ENCODE assay signal across 27 cellular contexts in the genomic region with DNA sequence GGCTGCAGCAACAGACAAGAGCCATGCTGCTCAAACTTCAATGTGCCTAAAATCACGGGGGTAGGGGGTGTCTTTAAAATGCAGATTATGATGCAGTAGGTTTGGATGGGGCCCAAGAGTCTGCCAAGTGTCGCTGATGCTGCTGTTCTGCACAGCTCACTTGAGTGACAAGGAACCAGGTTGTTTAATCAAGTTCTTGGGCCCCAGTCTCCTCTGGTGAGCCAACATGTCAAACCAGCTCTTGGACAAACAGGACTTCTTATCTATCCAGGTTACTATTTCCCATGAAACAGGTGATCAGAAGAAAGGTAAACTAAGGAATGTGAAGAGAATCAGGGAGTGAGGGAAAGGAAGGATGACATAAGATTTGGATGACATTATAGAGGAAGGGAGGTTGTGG.
"Had no signal": no experiment of that assay in that cellular context is flagged by ENCODE, and none has a peak within 500 bp of the region (broad histone marks: within the 10 kb centered on the region; RNA-seq: fewer than 3 reads in every experiment).

No MANE protein-coding gene starts in this region.

- H3K4me1 ChIP-seq: colonic mucosa, right lobe of liver, suprapubic skin, transverse colon, upper lobe of right lung, uterus had no signal

- H3K27ac ChIP-seq: colonic mucosa, epithelial cell of prostate, gastrocnemius medialis, neural progenitor cell, right lobe of liver, suprapubic skin, transverse colon, upper lobe of right lung, uterus had no signal

- H3K9me3 ChIP-seq: colonic mucosa, gastrocnemius medialis, right lobe of liver, suprapubic skin, transverse colon, upper lobe of right lung, uterus had no signal

- H2AFZ ChIP-seq: neural progenitor cell had no signal

- DNase-seq: colonic mucosa; effector CD8-positive, alpha-beta T cell; endodermal cell; foreskin fibroblast; gastrocnemius medialis; head of caudate nucleus; kidney; natural killer cell; posterior cingulate gyrus; retina; right lobe of liver; small intestine; stimulated activated CD4-positive, alpha-beta T cell treated with anti-CD3 and anti-CD28 coated beads, Interleukin-15, amount 100 ng/mL, for 24 hours; stimulated activated CD4-positive, alpha-beta T cell treated with anti-CD3 and anti-CD28 coated beads, Interleukin-2, amount 100 ng/mL, for 48 hours; stimulated activated naive B cell treated with anti-CD40 and anti-IgM and Interleukin-4, amounts not matched to agents 10 μg/mL and 1 μg/mL and 100 μg/mL, for 72 hours; transverse colon; upper lobe of right lung; uterus had no signal

- ATAC-seq: esophagus mucosa; gastrocnemius medialis; left lobe of liver; natural killer cell; right lobe of liver; stimulated activated naive B cell treated with anti-CD40 and anti-IgM and Interleukin-4, amounts not matched to agents 10 μg/mL and 1 μg/mL and 100 μg/mL, for 72 hours; upper lobe of right lung had no signal

- H3K27ac Mint-ChIP-seq: dendritic cell treated with granulocyte-macrophage colony-stimulating factor and Interleukin-4, amounts not matched to agents 40 ng/mL and 50 ng/mL, for 4 days; endodermal cell; memory B cell; natural killer cell; neural progenitor cell; stimulated activated naive B cell treated with anti-CD40 and anti-IgM and Interleukin-4, amounts not matched to agents 10 μg/mL and 1 μg/mL and 100 μg/mL, for 72 hours; stimulated activated naive CD8-positive, alpha-beta T cell treated with anti-CD3 and anti-CD28 coated beads, Interleukin-15, Interleukin-2, amounts not matched to agents 100 ng/mL and 50 ng/mL, for 24 hours had no signal

- H3K4me1 Mint-ChIP-seq: endodermal cell; memory B cell; natural killer cell; stimulated activated naive B cell treated with anti-CD40 and anti-IgM and Interleukin-4, amounts not matched to agents 10 μg/mL and 1 μg/mL and 100 μg/mL, for 72 hours had no signal

- H3K9me3 Mint-ChIP-seq: dendritic cell treated with granulocyte-macrophage colony-stimulating factor and Interleukin-4, amounts not matched to agents 40 ng/mL and 50 ng/mL, for 4 days; endodermal cell; memory B cell; natural killer cell; neural progenitor cell; stimulated activated naive B cell treated with anti-CD40 and anti-IgM and Interleukin-4, amounts not matched to agents 10 μg/mL and 1 μg/mL and 100 μg/mL, for 72 hours had no signal

- H3K36me3 ChIP-seq: colonic mucosa, gastrocnemius medialis, neural progenitor cell, right lobe of liver, suprapubic skin, transverse colon, upper lobe of right lung, uterus had no signal

- H3K4me2 ChIP-seq: neural progenitor cell had no signal

- H3K4me3 Mint-ChIP-seq: dendritic cell treated with granulocyte-macrophage colony-stimulating factor and Interleukin-4, amounts not matched to agents 40 ng/mL and 50 ng/mL, for 4 days; endodermal cell; memory B cell; natural killer cell; neural progenitor cell; stimulated activated naive B cell treated with anti-CD40 and anti-IgM and Interleukin-4, amounts not matched to agents 10 μg/mL and 1 μg/mL and 100 μg/mL, for 72 hours; stimulated activated naive CD8-positive, alpha-beta T cell treated with anti-CD3 and anti-CD28 coated beads, Interleukin-15, Interleukin-2, amounts not matched to agents 100 ng/mL and 50 ng/mL, for 24 hours had no signal

- H3K4me3 ChIP-seq: colonic mucosa, gastrocnemius medialis, lung, neural progenitor cell, right lobe of liver, suprapubic skin, transverse colon, upper lobe of right lung, uterus had no signal

- H3K36me3 Mint-ChIP-seq: memory B cell; natural killer cell; neural progenitor cell; stimulated activated naive B cell treated with anti-CD40 and anti-IgM and Interleukin-4, amounts not matched to agents 10 μg/mL and 1 μg/mL and 100 μg/mL, for 72 hours had no signal

- FAIRE-seq: kidney, small intestine had no signal

- H3K27me3 ChIP-seq: colonic mucosa, gastrocnemius medialis, neural progenitor cell, right lobe of liver, suprapubic skin, transverse colon, upper lobe of right lung, uterus had no signal
